ENCODE assay signal across 8 cellular contexts in the genomic region with DNA sequence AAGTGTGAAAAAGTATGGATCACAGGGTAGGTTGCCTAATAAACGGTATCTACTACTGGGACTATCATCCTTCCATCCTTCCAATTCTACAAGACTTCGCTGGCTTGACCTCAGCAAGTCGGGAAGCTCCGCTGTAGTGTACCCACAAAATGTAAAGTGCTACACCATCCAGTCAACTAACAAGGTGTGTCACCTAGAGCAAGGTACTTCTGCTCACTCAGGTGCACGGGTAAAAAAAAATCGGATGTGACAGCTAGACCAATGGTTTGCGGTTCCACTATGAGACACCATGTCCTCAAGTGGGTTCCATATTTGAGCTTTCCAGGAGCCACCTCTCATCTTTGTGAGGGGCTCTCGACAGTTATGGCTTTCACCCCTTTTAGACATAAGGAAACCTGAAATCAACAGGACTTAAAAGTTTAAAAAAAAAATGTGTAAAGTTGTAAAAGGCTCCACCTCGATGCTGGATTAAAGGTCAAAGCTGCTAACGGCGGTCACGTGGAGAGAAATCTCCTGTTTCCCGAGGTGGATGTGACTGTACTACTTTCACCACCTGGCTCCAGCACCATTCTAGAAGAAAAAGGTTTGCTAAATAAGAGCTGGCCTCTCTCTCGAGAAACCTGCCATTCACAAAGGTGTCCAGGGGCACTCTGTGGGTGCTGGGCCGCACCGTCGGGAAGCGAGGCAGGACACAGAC. TPM values are rescaled to one million over a fixed set of nuclear protein-coding genes. Genes with fewer than 3 reads are reported as not detected.
A peak's percentile ranks its signal among the peaks of the same experiment; 100 is the strongest.
DNase-seq lines count a peak whose midpoint lies in the region; ATAC-seq, FAIRE-seq and TF ChIP-seq lines count a peak whose summit lies in the region.

No MANE protein-coding gene starts in this region.

- H2AK5ac ChIP-seq in mesenchymal stem cell (ENCODE audit: low read length, severe bottlenecking) = peak overlapping the region; percentile 49

- H2BK15ac ChIP-seq in mesenchymal stem cell (ENCODE audit: low read depth, poor library complexity, severe bottlenecking) = peak overlapping the region; percentile 67

- no peaks in the 10 kb centered on the region for H3K27me3 ChIP-seq in CD4-positive, alpha-beta memory T cell (ENCODE audit: insufficient read depth, low read length)
- no peaks in the 10 kb centered on the region for H3K27me3 ChIP-seq in GM12878 (replicated peaks in 1 of 2; ENCODE audit: control insufficient read depth in 2 of 2, insufficient read depth in 2 of 2, low read length in 1 of 2)
- no peaks in the 10 kb centered on the region for H3K27me3 ChIP-seq in mesenchymal stem cell (ENCODE audit: control insufficient read depth in 1 of 2, insufficient read depth in 1 of 2, low read length in 2 of 2)

- H3K4me1 ChIP-seq in CD4-positive, alpha-beta memory T cell (ENCODE audit: insufficient read depth, low read length) = peaks cover 57% of the 10 kb centered on the region
- no peaks in the 10 kb centered on the region; the same call in 1 of the 2 replicates for H3K4me1 ChIP-seq in GM12878 (ENCODE audit: control insufficient read depth, insufficient read depth, low read length)
- peaks cover 8% of the 10 kb centered on the region for H3K4me1 ChIP-seq in mesenchymal stem cell (ENCODE audit: control insufficient read depth, insufficient read depth, low read depth, low read length)

- SMC1A ChIA-PET in GM12878 (lab: Charles Lee; ENCODE audit: uncharacterized antibody, unreplicated experiment) = interaction anchor here (0.6 to 2.0 kb wide), 14 partner anchors 10 to 162 kb away, joined by 3 to 22 read pairs (median 4); no protein-coding TSS in a partner anchor

- H3K4me3 ChIP-seq in CD4-positive, alpha-beta memory T cell (ENCODE audit: low read length in 2 of 2) = peak overlapping the region; percentile 71 to 82
- peak overlapping the region; percentile 85 for H3K4me3 ChIP-seq in GM12878
- H3K4me3 ChIP-seq in mesenchymal stem cell (ENCODE audit: insufficient read depth in 1 of 2, low read depth in 1 of 2, low read length in 2 of 2) = peak overlapping the region; percentile 82 to 93

- peak overlapping the region; percentile 93 to 96 (median 96) for H3K27ac Mint-ChIP-seq in CD4-positive, alpha-beta memory T cell

- CTCF ChIA-PET in CD4-positive, alpha-beta memory T cell (lab: Charles Lee; ENCODE audit: partially characterized antibody) = interaction anchor here (0.8 to 2.0 kb wide), 9 partner anchors 10 to 176 kb away, joined by 3 to 6 read pairs (median 3); no protein-coding TSS in a partner anchor
- CTCF ChIA-PET in GM12878 (lab: Yijun Ruan, JAX) = interaction anchor here (0.9 to 1.9 kb wide), 6 partner anchors 11 to 380 kb away, joined by 3 to 5 read pairs (median 3); partner anchors contain the start of genes PRELID3B and STX16

- 1% methylated on average over 18 of the region's 18 CpGs for WGBS in GM12878 (ENCODE audit: insufficient coverage, insufficient replicate concordance, low lambda C conversion rate, missing lambda C conversion rate)
- 47% methylated on average over 17 of the region's 18 CpGs for WGBS in mesenchymal stem cell

- H2BK12ac ChIP-seq in mesenchymal stem cell (ENCODE audit: low read length in 2 of 2) = peak overlapping the region in 1 of 2 experiments; percentile 67

- TF ChIP-seq EP300 in GM12878 (IDR thresholded peaks at IDR 0.05; ENCODE audit: borderline replicate concordance in 1 of 2, control insufficient read depth in 1 of 2, low read depth in 2 of 2, low read length in 2 of 2) = no peak

- POLR2A ChIA-PET in CD4-positive, alpha-beta memory T cell (lab: Charles Lee; ENCODE audit: partially characterized antibody) = interaction anchor here (0.5 to 3.8 kb wide), 38 partner anchors 8 to 1633 kb away, joined by 3 to 104 read pairs (median 4); partner anchors contain the start of genes GNAS, NELFCD, PRELID3B and STX16
- POLR2A ChIA-PET in GM12878 (lab: Charles Lee) = interaction anchor here (0.8 to 6.0 kb wide), 9 partner anchors 11 to 142 kb away, joined by 3 to 40 read pairs (median 9); partner anchors contain the start of genes NELFCD, PRELID3B and TUBB1

- H2AFZ ChIP-seq in GM12878 (ENCODE audit: control insufficient read depth, low read depth, low read length) (peak overlapping the region; percentile 66), mesenchymal stem cell (ENCODE audit: low read depth, low read length) (peak overlapping the region; percentile 43)

- H2BK120ac ChIP-seq in mesenchymal stem cell (ENCODE audit: low read depth, low read length) = no peak overlapping the region

- H3K9ac ChIP-seq in GM12878 (ENCODE audit: control insufficient read depth, insufficient read depth, low read length) = peak overlapping the region; percentile 78
- H3K9ac ChIP-seq in mesenchymal stem cell (ENCODE audit: low read length) = peak overlapping the region; percentile 91

- H3K4ac ChIP-seq in mesenchymal stem cell (ENCODE audit: low read depth in 1 of 2, low read length in 2 of 2) = peak overlapping the region; percentile 83 to 91

- no peak for TF ChIP-seq RAD21 in GM12878 (IDR thresholded peaks at IDR 0.05; ENCODE audit: insufficient read depth, low read depth, low read length)

- peaks cover 0 to 2% (median 0%) of the 10 kb centered on the region in 8 donors for H3K9me3 Mint-ChIP-seq in CD4-positive, alpha-beta memory T cell

- RAD21 ChIA-PET in GM12878 (lab: Charles Lee; ENCODE audit: unreplicated experiment) = interaction anchor here (1.0 to 2.5 kb wide), 12 partner anchors 9 to 380 kb away, joined by 3 to 19 read pairs (median 9); partner anchors contain the start of genes NELFCD and STX16

- no peaks in the 10 kb centered on the region for H4K20me1 ChIP-seq in GM12878 (ENCODE audit: control insufficient read depth, insufficient read depth)

- peak; percentile 83 for FAIRE-seq in HTR-8/SVneo (lab: Jason Lieb, UNC)
- no peak for FAIRE-seq in GM12878 (lab: Jason Lieb, UNC)

- H3K27ac ChIP-seq in CD4-positive, alpha-beta memory T cell (ENCODE audit: low read depth, low read length) = peak overlapping the region; percentile 82
- H3K27ac ChIP-seq in GM12878 (ENCODE audit: control insufficient read depth, insufficient read depth) (peak overlapping the region; percentile 90), mesenchymal stem cell (ENCODE audit: low read length, poor library complexity, severe bottlenecking) (no peak overlapping the region)

- peaks cover 50% of the 10 kb centered on the region for H3K36me3 ChIP-seq in CD4-positive, alpha-beta memory T cell (ENCODE audit: insufficient read depth, low read length)
- H3K36me3 ChIP-seq in GM12878 (ENCODE audit: control insufficient read depth in 2 of 2, insufficient read depth in 2 of 2, low read length in 1 of 2) = peaks cover 6 to 11% of the 10 kb centered on the region in 2 experiments
- peaks cover 15 to 69% of the 10 kb centered on the region in 2 experiments for H3K36me3 ChIP-seq in mesenchymal stem cell (ENCODE audit: control insufficient read depth in 1 of 2, insufficient read depth in 2 of 2, low read depth in 1 of 2, low read length in 2 of 2)

- H2BK5ac ChIP-seq in mesenchymal stem cell (ENCODE audit: low read depth, low read length, poor library complexity, severe bottlenecking) = peak overlapping the region; percentile 71

- no peak for TF ChIP-seq POLR2A in GM12878 (IDR thresholded peaks at IDR 0.05; ENCODE audit: low read depth, low read length)

- ATAC-seq in GM12878 (peak; percentile 29), HG02623 (IDR thresholded peaks at IDR 0.05; ENCODE audit: unreplicated experiment) (no peak), HG03439 (IDR thresholded peaks at IDR 0.05; ENCODE audit: unreplicated experiment) (no peak), HG03378 (IDR thresholded peaks at IDR 0.05; ENCODE audit: unreplicated experiment) (no peak)

- peak overlapping the region; percentile 99 for H4K91ac ChIP-seq in mesenchymal stem cell (ENCODE audit: low read length)

- intact Hi-C loops in CD4-positive, alpha-beta memory T cell (cut with micrococcal nuclease) = loop anchor here (1.0 to 10.0 kb wide), 7 partner anchors 11 to 1637 kb away; partner anchors contain the start of genes NELFCD, PRELID3B, RAB22A and RBM38
- intact Hi-C loops in GM12878 (cut with micrococcal nuclease; ENCODE audit: unreplicated experiment) = loop anchor here (1.0 to 10.0 kb wide), 5 partner anchors 24 to 377 kb away; partner anchors contain the start of genes CTSZ, NELFCD and STX16

- H3K4me1 Mint-ChIP-seq in CD4-positive, alpha-beta memory T cell = peaks cover 45 to 65% (median 54%) of the 10 kb centered on the region in 4 donors

- H3K23ac ChIP-seq in mesenchymal stem cell (ENCODE audit: low read length in 2 of 2) = peak overlapping the region in 1 of 2 experiments; percentile 99

- H4K8ac ChIP-seq in mesenchymal stem cell (ENCODE audit: low read length) = peak overlapping the region; percentile 99

- peaks cover 48 to 74% of the 10 kb centered on the region in 2 donors for H3K36me3 Mint-ChIP-seq in CD4-positive, alpha-beta memory T cell

- H3K4me3 Mint-ChIP-seq in CD4-positive, alpha-beta memory T cell = peak overlapping the region; percentile 91 to 97 (median 94)

- DNase-seq in CD4-positive, alpha-beta memory T cell = peak in 4 of 5 donors; percentile 30 to 61 (median 37)
- DNase-seq in HTR-8/SVneo (ENCODE audit: insufficient read length, low spot score) (no peak), GM12878 (ENCODE audit: low read depth, low spot score) (no peak), mesenchymal stem cell (no peak), SIG-M5 (lab: John Stamatoyannopoulos, UW) (no peak)

- H3K4me2 ChIP-seq in GM12878 (ENCODE audit: control insufficient read depth, insufficient read depth) = peak overlapping the region; percentile 95
- peak overlapping the region; percentile 66 for H3K4me2 ChIP-seq in mesenchymal stem cell (ENCODE audit: low read length, poor library complexity, severe bottlenecking)

- peak overlapping the region; percentile 47 to 94 for H3K14ac ChIP-seq in mesenchymal stem cell (ENCODE audit: low read length in 2 of 2)

- TF ChIP-seq CTCF in GM12878 (IDR thresholded peaks at IDR 0.05 in 2 of 3, conservative IDR thresholded peaks at IDR 0.05 in 1 of 3; ENCODE audit: control insufficient read depth in 2 of 3, extremely low read depth in 1 of 3, insufficient read depth in 1 of 3, low read depth in 3 of 3, low read length in 3 of 3) = no peak

- no TSS peak for BruUV-seq in GM12878 (replicated peaks; lab: Mats Ljungman, UMichigan)

- no peaks in the 10 kb centered on the region for H3K27me3 Mint-ChIP-seq in CD4-positive, alpha-beta memory T cell

- H3K79me2 ChIP-seq in GM12878 (ENCODE audit: control insufficient read depth, insufficient read depth, low read length) = peaks cover 61% of the 10 kb centered on the region

- H3K18ac ChIP-seq in mesenchymal stem cell (ENCODE audit: low read depth in 1 of 2, low read length in 2 of 2) = peak overlapping the region; percentile 95 to 97

- H3K79me1 ChIP-seq in mesenchymal stem cell (replicated peaks; ENCODE audit: low read length, poor library complexity, severe bottlenecking) = peaks cover 5% of the 10 kb centered on the region

- in situ Hi-C loops in GM12878 (cut with MboI) = no loop called here

- H3K9me3 ChIP-seq in CD4-positive, alpha-beta memory T cell (ENCODE audit: control insufficient read depth in 1 of 2, low read length in 2 of 2) = no peaks in the 10 kb centered on the region
- H3K9me3 ChIP-seq in GM12878 (replicated peaks; ENCODE audit: control insufficient read depth, insufficient read depth, low read length) (no peaks in the 10 kb centered on the region), mesenchymal stem cell (ENCODE audit: control insufficient read depth, low read length) (no peaks in the 10 kb centered on the region)

RNA-seq across cellular contexts. Expression of gene ATP5F1E, which starts 0.7 kb away (rescaled TPM):
- total RNA-seq in CD4-positive, alpha-beta memory T cell = 10 to 100 TPM; 77.2 to 84.5 TPM
- polyA plus RNA-seq in CD4-positive, alpha-beta memory T cell = 100 to 1,000 TPM in 1 of 2 donors, 10 to 100 TPM in 1; 76.9 to 102 TPM
- total RNA-seq in GM12878 (2013; cell fraction: nucleolus; rRNA removed) = 45.3 and 50.2 TPM in 2 replicates
- total RNA-seq in GM12878 (2014; rRNA removed) (49.0 and 61.6 TPM in 2 replicates), GM12878 (2014; rRNA removed; fragmentation: Illumina TruSeq; extraction: Trizol) (96.3 and 96.9 TPM in 2 replicates), GM12878 (2021) (96.4 and 107 TPM in 2 replicates)
- polyA plus RNA-seq in GM12878 (2011; ENCODE audit: low read depth) = 5.8 TPM
- polyA plus RNA-seq in GM12878 (2011; rRNA removed) (137 and 138 TPM in 2 replicates), GM12878 (2014; fragmentation: Illumina TruSeq; extraction: Trizol) (35.2 and 53.1 TPM in 2 replicates), GM12878 (2014; fragmentation: Nextera tagmentation; extraction: Ambion mirVana) (100 to 1,000 TPM; 169 to 219 TPM), GM12878 (2014; rRNA removed) (79.8 and 89.2 TPM in 2 replicates), GM12878 (2016; fragmentation: Nextera tagmentation; extraction: Ambion mirVana) (100 to 1,000 TPM; 391 to 407 TPM)
- polyA plus RNA-seq in GM12878 (2011; cell fraction: cytosol; rRNA removed) = 34.9 and 35.0 TPM in 2 replicates
- 24.3 and 27.8 TPM in 2 replicates for polyA plus RNA-seq in GM12878 (2011; cell fraction: nucleus; rRNA removed)
- 86.3 and 113 TPM in 2 replicates for polyA plus RNA-seq in GM12878 (2012)
- 12.8 and 20.0 TPM in 2 replicates for polyA minus RNA-seq in GM12878 (2011; rRNA and poly(A)+ RNA removed)
- polyA minus RNA-seq in GM12878 (2011; cell fraction: cytosol; rRNA and poly(A)+ RNA removed) = 15.2 and 16.2 TPM in 2 replicates
- 38.1 and 48.9 TPM in 2 replicates for polyA minus RNA-seq in GM12878 (2011; cell fraction: nucleus; rRNA and poly(A)+ RNA removed)
- 110 TPM for polyA plus RNA-seq in mesenchymal stem cell (2013, experiment 1 of 2)
- 119 TPM for polyA plus RNA-seq in mesenchymal stem cell (2013, experiment 2 of 2)

RNA-seq across cellular contexts. Expression of gene PRELID3B, which starts 11.1 kb away (rescaled TPM):
- total RNA-seq in CD4-positive, alpha-beta memory T cell = 10 to 100 TPM; 47.0 to 53.5 TPM
- polyA plus RNA-seq in CD4-positive, alpha-beta memory T cell = 10 to 100 TPM; 35.7 to 54.7 TPM
- total RNA-seq in GM12878 (2013; cell fraction: nucleolus; rRNA removed) = 36.3 and 39.0 TPM in 2 replicates
- total RNA-seq in GM12878 (2014; rRNA removed) (123 and 138 TPM in 2 replicates), GM12878 (2014; rRNA removed; fragmentation: Illumina TruSeq; extraction: Trizol) (119 and 125 TPM in 2 replicates), GM12878 (2021) (86.1 and 96.0 TPM in 2 replicates)
- polyA plus RNA-seq in GM12878 (2011; ENCODE audit: low read depth) = 39.7 TPM
- polyA plus RNA-seq in GM12878 (2011; rRNA removed) (114 and 159 TPM in 2 replicates), GM12878 (2014; fragmentation: Illumina TruSeq; extraction: Trizol) (98.8 and 123 TPM in 2 replicates), GM12878 (2014; fragmentation: Nextera tagmentation; extraction: Ambion mirVana) (100 to 1,000 TPM; 130 to 151 TPM), GM12878 (2014; rRNA removed) (72.5 and 73.9 TPM in 2 replicates), GM12878 (2016; fragmentation: Nextera tagmentation; extraction: Ambion mirVana) (100 to 1,000 TPM; 141 to 146 TPM)
- 40.6 and 42.3 TPM in 2 replicates for polyA plus RNA-seq in GM12878 (2011; cell fraction: cytosol; rRNA removed)
- polyA plus RNA-seq in GM12878 (2011; cell fraction: nucleus; rRNA removed) = 45.3 and 58.8 TPM in 2 replicates
- 61.1 and 67.2 TPM in 2 replicates for polyA plus RNA-seq in GM12878 (2012)
- 88.3 and 110 TPM in 2 replicates for polyA minus RNA-seq in GM12878 (2011; rRNA and poly(A)+ RNA removed)
- 68.4 and 76.6 TPM in 2 replicates for polyA minus RNA-seq in GM12878 (2011; cell fraction: cytosol; rRNA and poly(A)+ RNA removed)
- 32.2 and 42.4 TPM in 2 replicates for polyA minus RNA-seq in GM12878 (2011; cell fraction: nucleus; rRNA and poly(A)+ RNA removed)
- polyA plus RNA-seq in mesenchymal stem cell (2013, experiment 1 of 2) = 16.4 TPM
- polyA plus RNA-seq in mesenchymal stem cell (2013, experiment 2 of 2) = 17.4 TPM

RNA-seq across cellular contexts. Expression of gene TUBB1, which starts 12.2 kb away (rescaled TPM):
- not detected for total RNA-seq in CD4-positive, alpha-beta memory T cell
- polyA plus RNA-seq in CD4-positive, alpha-beta memory T cell = not detected
- total RNA-seq in GM12878 (2013; cell fraction: nucleolus; rRNA removed) = not detected in 2 replicates
- total RNA-seq in GM12878 (2014; rRNA removed) (0.06 and 0.11 TPM in 2 replicates), GM12878 (2014; rRNA removed; fragmentation: Illumina TruSeq; extraction: Trizol) (0.04 TPM in 1 of 2 replicates, not detected in the other), GM12878 (2021) (not detected in 2 replicates)
- polyA plus RNA-seq in GM12878 (2011; ENCODE audit: low read depth) = 0.24 TPM
- polyA plus RNA-seq in GM12878 (2011; rRNA removed) (0.03 and 0.07 TPM in 2 replicates), GM12878 (2014; fragmentation: Illumina TruSeq; extraction: Trizol) (0.04 TPM in 1 of 2 replicates, not detected in the other), GM12878 (2014; fragmentation: Nextera tagmentation; extraction: Ambion mirVana) (under 1 TPM in 1 of 2 experiments, not detected in 1; 0.02 TPM), GM12878 (2014; rRNA removed) (0.05 TPM in 1 of 2 replicates, not detected in the other), GM12878 (2016; fragmentation: Nextera tagmentation; extraction: Ambion mirVana) (under 1 TPM; 0.13 to 0.20 TPM)
- polyA plus RNA-seq in GM12878 (2011; cell fraction: cytosol; rRNA removed) = 0.03 TPM in 1 of 2 replicates, not detected in the other
- 0.07 and 0.10 TPM in 2 replicates for polyA plus RNA-seq in GM12878 (2011; cell fraction: nucleus; rRNA removed)
- polyA plus RNA-seq in GM12878 (2012) = 0.21 and 0.34 TPM in 2 replicates
- not detected in 2 replicates for polyA minus RNA-seq in GM12878 (2011; rRNA and poly(A)+ RNA removed)
- polyA minus RNA-seq in GM12878 (2011; cell fraction: cytosol; rRNA and poly(A)+ RNA removed) = not detected in 2 replicates
- 0.12 TPM in 1 of 2 replicates, not detected in the other for polyA minus RNA-seq in GM12878 (2011; cell fraction: nucleus; rRNA and poly(A)+ RNA removed)
- not detected for polyA plus RNA-seq in mesenchymal stem cell (2013, experiment 1 of 2)
- not detected for polyA plus RNA-seq in mesenchymal stem cell (2013, experiment 2 of 2)

RNA-seq across cellular contexts. Expression of gene CTSZ, which starts 24.4 kb away (rescaled TPM):
- total RNA-seq in CD4-positive, alpha-beta memory T cell = 10 to 100 TPM; 34.8 to 37.3 TPM
- polyA plus RNA-seq in CD4-positive, alpha-beta memory T cell = 1 to 10 TPM in 1 of 2 donors, under 1 TPM in 1; 0.76 to 3.4 TPM
- 99.1 and 102 TPM in 2 replicates for total RNA-seq in GM12878 (2013; cell fraction: nucleolus; rRNA removed)
- total RNA-seq in GM12878 (2014; rRNA removed) (110 and 139 TPM in 2 replicates), GM12878 (2014; rRNA removed; fragmentation: Illumina TruSeq; extraction: Trizol) (177 and 192 TPM in 2 replicates), GM12878 (2021) (225 and 233 TPM in 2 replicates)
- 150 TPM for polyA plus RNA-seq in GM12878 (2011; ENCODE audit: low read depth)
- polyA plus RNA-seq in GM12878 (2011; rRNA removed) (92.8 and 169 TPM in 2 replicates), GM12878 (2014; fragmentation: Illumina TruSeq; extraction: Trizol) (301 and 321 TPM in 2 replicates), GM12878 (2014; fragmentation: Nextera tagmentation; extraction: Ambion mirVana) (10 to 100 TPM in 1 of 2 experiments, 1 to 10 TPM in 1; 6.0 to 14.0 TPM), GM12878 (2014; rRNA removed) (215 and 256 TPM in 2 replicates), GM12878 (2016; fragmentation: Nextera tagmentation; extraction: Ambion mirVana) (10 to 100 TPM in 1 of 2 experiments, 1 to 10 TPM in 1; 8.0 to 11.8 TPM)
- polyA plus RNA-seq in GM12878 (2011; cell fraction: cytosol; rRNA removed) = 156 and 185 TPM in 2 replicates
- 103 and 127 TPM in 2 replicates for polyA plus RNA-seq in GM12878 (2011; cell fraction: nucleus; rRNA removed)
- polyA plus RNA-seq in GM12878 (2012) = 163 and 223 TPM in 2 replicates
- polyA minus RNA-seq in GM12878 (2011; rRNA and poly(A)+ RNA removed) = 135 TPM in 2 replicates
- polyA minus RNA-seq in GM12878 (2011; cell fraction: cytosol; rRNA and poly(A)+ RNA removed) = 45.5 and 58.7 TPM in 2 replicates
- polyA minus RNA-seq in GM12878 (2011; cell fraction: nucleus; rRNA and poly(A)+ RNA removed) = 34.0 and 64.2 TPM in 2 replicates
- 117 TPM for polyA plus RNA-seq in mesenchymal stem cell (2013, experiment 1 of 2)
- polyA plus RNA-seq in mesenchymal stem cell (2013, experiment 2 of 2) = 116 TPM

RNA-seq across cellular contexts. Expression of gene NELFCD, which starts 50.4 kb away (rescaled TPM):
- 10 to 100 TPM; 77.6 to 93.3 TPM for total RNA-seq in CD4-positive, alpha-beta memory T cell
- polyA plus RNA-seq in CD4-positive, alpha-beta memory T cell = 10 to 100 TPM; 72.6 to 88.0 TPM
- total RNA-seq in GM12878 (2013; cell fraction: nucleolus; rRNA removed) = 125 and 129 TPM in 2 replicates
- total RNA-seq in GM12878 (2014; rRNA removed) (68.7 and 74.9 TPM in 2 replicates), GM12878 (2014; rRNA removed; fragmentation: Illumina TruSeq; extraction: Trizol) (46.3 and 54.3 TPM in 2 replicates), GM12878 (2021) (68.9 and 82.1 TPM in 2 replicates)
- polyA plus RNA-seq in GM12878 (2011; ENCODE audit: low read depth) = 51.2 TPM
- polyA plus RNA-seq in GM12878 (2011; rRNA removed) (76.5 and 86.8 TPM in 2 replicates), GM12878 (2014; fragmentation: Illumina TruSeq; extraction: Trizol) (83.4 and 89.7 TPM in 2 replicates), GM12878 (2014; fragmentation: Nextera tagmentation; extraction: Ambion mirVana) (10 to 100 TPM in 1 of 2 experiments, 1 to 10 TPM in 1; 8.9 to 16.7 TPM), GM12878 (2014; rRNA removed) (79.8 and 83.6 TPM in 2 replicates), GM12878 (2016; fragmentation: Nextera tagmentation; extraction: Ambion mirVana) (100 to 1,000 TPM; 107 to 109 TPM)
- polyA plus RNA-seq in GM12878 (2011; cell fraction: cytosol; rRNA removed) = 82.9 and 107 TPM in 2 replicates
- 243 and 253 TPM in 2 replicates for polyA plus RNA-seq in GM12878 (2011; cell fraction: nucleus; rRNA removed)
- polyA plus RNA-seq in GM12878 (2012) = 61.0 and 61.7 TPM in 2 replicates
- 75.0 and 95.0 TPM in 2 replicates for polyA minus RNA-seq in GM12878 (2011; rRNA and poly(A)+ RNA removed)
- polyA minus RNA-seq in GM12878 (2011; cell fraction: cytosol; rRNA and poly(A)+ RNA removed) = 24.3 and 31.0 TPM in 2 replicates
- polyA minus RNA-seq in GM12878 (2011; cell fraction: nucleus; rRNA and poly(A)+ RNA removed) = 48.0 and 73.1 TPM in 2 replicates
- 29.8 TPM for polyA plus RNA-seq in mesenchymal stem cell (2013, experiment 1 of 2)
- 30.4 TPM for polyA plus RNA-seq in mesenchymal stem cell (2013, experiment 2 of 2)

Comparison
In these comparisons a context has a peak if more than half of its experiments do, and no peak if none do; other contexts are left out.
1. DNase-seq: peak in CD4-positive, alpha-beta memory T cell (4 of 5); none in HTR-8/SVneo (single experiment), GM12878 (single experiment), mesenchymal stem cell (single experiment) and SIG-M5 (single experiment).
2. Peak in every context shown above with its lines, with median percentiles within 50 percentile points of each other: H3K4me3 ChIP-seq.